8 cellular contexts compared by ENCODE assay signal in the genomic region with DNA sequence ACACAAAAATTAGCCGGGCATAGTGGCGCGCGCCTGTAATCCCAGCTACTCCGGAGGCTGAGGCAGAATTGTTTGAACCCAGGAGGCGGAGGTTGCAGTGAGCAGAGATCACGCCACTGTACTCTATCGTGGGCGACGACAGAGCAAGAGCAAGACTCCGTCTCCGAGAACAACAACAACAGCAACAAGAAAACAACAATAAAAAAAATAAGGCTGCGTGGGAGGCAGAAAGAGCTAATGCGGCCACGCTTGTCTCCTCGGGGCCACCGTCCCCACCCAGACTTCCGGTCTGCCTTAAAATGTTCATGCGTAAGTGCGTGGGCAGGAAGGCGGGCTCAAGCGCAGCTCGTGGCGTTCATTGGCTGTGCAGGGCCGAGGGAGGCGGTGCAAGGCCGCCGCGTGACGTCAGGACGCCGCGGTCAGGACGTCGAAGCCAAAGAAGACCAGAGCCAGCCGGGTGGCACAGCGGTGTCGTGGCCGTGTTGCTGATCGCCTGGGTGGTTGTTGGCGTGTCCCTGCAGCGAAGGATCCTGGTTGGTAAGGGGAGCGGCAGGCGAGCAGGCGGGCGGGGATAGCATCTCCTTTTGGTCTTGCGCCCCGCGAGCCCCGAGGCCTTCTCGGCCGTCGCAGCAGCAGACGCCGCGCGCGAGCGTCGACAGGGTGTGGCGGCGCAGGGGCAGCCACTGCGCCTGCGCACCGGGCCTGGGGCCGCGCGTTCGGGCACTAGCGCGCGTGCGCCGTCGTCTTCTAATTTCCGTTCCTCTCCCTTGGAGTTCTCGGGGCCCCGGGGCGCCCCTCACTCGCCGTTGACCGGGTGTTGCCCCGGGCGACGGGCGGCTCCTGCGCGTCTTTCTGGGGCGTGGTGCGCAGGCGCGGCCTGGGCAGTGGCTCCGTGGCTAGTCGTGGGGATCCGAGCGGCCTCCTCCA. TPM values are rescaled to one million over a fixed set of nuclear protein-coding genes. Genes with fewer than 3 reads are reported as not detected.
DNase-seq lines count a peak whose midpoint lies in the region; ATAC-seq and TF ChIP-seq lines count a peak whose summit lies in the region.

LENG8 (plus strand) TSS at position 426 of the 927 bp plus-strand sequence. CDS start 2,146 bp downstream, outside the sequence.

- intact Hi-C loops in activated CD4-positive, alpha-beta T cell treated with anti-CD3 and anti-CD28 coated beads, Interleukin-2, amount 10 ng/mL, durations not matched to agents 24 days and 14 days (cut with micrococcal nuclease): loop anchor here (1.0 to 10.0 kb wide), 3 partner anchors 14 to 287 kb away; partner anchors contain the start of genes LENG9 and RPS9

- H3K27me3 ChIP-seq in BJ (ENCODE audit: control insufficient read depth, insufficient read depth, low read length): no peaks in the 10 kb centered on the region

- peak within 1 kb of the TSS; percentile 96 for H3K4me3 Mint-ChIP-seq in activated CD4-positive, alpha-beta T cell treated with anti-CD3 and anti-CD28 coated beads, Interleukin-2, amount 10 ng/mL, durations not matched to agents 24 days and 14 days

- H3K27me3 Mint-ChIP-seq in activated CD4-positive, alpha-beta T cell treated with anti-CD3 and anti-CD28 coated beads, Interleukin-2, amount 10 ng/mL, durations not matched to agents 24 days and 14 days: peaks cover 2% of the 10 kb centered on the region

- TF ChIP-seq CTCF in BJ (IDR thresholded peaks at IDR 0.05; ENCODE audit: insufficient read depth, low read depth, low read length): no peak
- no peak for TF ChIP-seq CTCF in coronary artery (IDR thresholded peaks at IDR 0.05)

- H3K36me3 Mint-ChIP-seq in activated CD4-positive, alpha-beta T cell treated with anti-CD3 and anti-CD28 coated beads, Interleukin-2, amount 10 ng/mL, durations not matched to agents 24 days and 14 days (ENCODE audit: low read depth): peaks cover 60% of the 10 kb centered on the region

- ATAC-seq in GM19324 (IDR thresholded peaks at IDR 0.05; ENCODE audit: low FRiP score, unreplicated experiment) (peak; percentile 94), HG03469 (IDR thresholded peaks at IDR 0.05; ENCODE audit: unreplicated experiment) (peak; percentile 59), left lobe of liver (peak; percentile 91)

- H3K36me3 ChIP-seq in BJ (ENCODE audit: control insufficient read depth, insufficient read depth, low read length): peaks cover 27% of the 10 kb centered on the region

- H3K4me3 ChIP-seq in BJ (ENCODE audit: low read depth, low read length) (peak within 1 kb of the TSS; percentile 97), coronary artery (peak within 1 kb of the TSS; percentile 97)

- DNase-seq in BJ (ENCODE audit: low read depth) (peak; percentile 89), NCI-H526 treated with DMSO at 0.1 percent for 48 hours (lab: John Stamatoyannopoulos, UW) (peak; percentile 98), coronary artery (ENCODE audit: low spot score) (peak; percentile 99), left lobe of liver (ENCODE audit: low spot score) (peak; percentile 98)
- peak; percentile 99 for DNase-seq in activated CD4-positive, alpha-beta T cell treated with anti-CD3 and anti-CD28 coated beads, Interleukin-2, amount 10 ng/mL, durations not matched to agents 24 days and 14 days
- peak; percentile 96 for DNase-seq in stimulated activated CD4-positive, alpha-beta T cell treated with anti-CD3 and anti-CD28 coated beads, Interleukin-2, amount 100 ng/mL, for 4 hours (ENCODE audit: low read depth)

- H3K9me3 Mint-ChIP-seq in activated CD4-positive, alpha-beta T cell treated with anti-CD3 and anti-CD28 coated beads, Interleukin-2, amount 10 ng/mL, durations not matched to agents 24 days and 14 days: no peaks in the 10 kb centered on the region

- H3K27ac ChIP-seq in coronary artery: peak within 1 kb of the TSS; percentile 93 to 99

- H3K27ac Mint-ChIP-seq in activated CD4-positive, alpha-beta T cell treated with anti-CD3 and anti-CD28 coated beads, Interleukin-2, amount 10 ng/mL, durations not matched to agents 24 days and 14 days: peak within 1 kb of the TSS; percentile 100

- peaks cover 31% of the 10 kb centered on the region for H3K4me1 Mint-ChIP-seq in activated CD4-positive, alpha-beta T cell treated with anti-CD3 and anti-CD28 coated beads, Interleukin-2, amount 10 ng/mL, durations not matched to agents 24 days and 14 days

- POLR2A ChIA-PET in BJ (lab: Charles Lee): interaction anchor here (0.8 to 1.0 kb wide), 5 partner anchors 15 to 928 kb away, joined by 3 to 9 read pairs (median 3); partner anchors contain the start of gene LENG9

- CTCF ChIA-PET in BJ (lab: Yijun Ruan, JAX): interaction anchor here (0.7 to 1.6 kb wide), 5 partner anchors 9 to 57 kb away, joined by 3 to 8 read pairs (median 3); partner anchors contain the start of genes CDC42EP5 and LENG9

RNA-seq across cellular contexts. Expression of gene LENG8, which starts in this region (rescaled TPM):
- 23.5 and 39.5 TPM in 2 replicates for polyA plus RNA-seq in BJ (2011; rRNA removed)
- 21.0 and 28.0 TPM in 2 replicates for polyA minus RNA-seq in BJ (2011; rRNA and poly(A)+ RNA removed)
- total RNA-seq in activated CD4-positive, alpha-beta T cell treated with anti-CD3 and anti-CD28 coated beads, Interleukin-2, amount 10 ng/mL, durations not matched to agents 24 days and 14 days: 202 and 214 TPM in 2 replicates
- total RNA-seq in left lobe of liver: 57.8 TPM

Comparison
In these comparisons a context has a peak if more than half of its experiments do, and no peak if none do; other contexts are left out.
1. Peak in every context shown above with its lines: DNase-seq, ATAC-seq, H3K4me3 ChIP-seq and H3K27ac ChIP-seq.